In genomic region chr14:75514673-75515630, GRCh38 we compare ENCODE assay signal across 8 cellular contexts. TPM values are rescaled to one million over a fixed set of nuclear protein-coding genes. Genes with fewer than 3 reads are reported as not detected.
DNase-seq lines count a peak whose midpoint lies in the region; ATAC-seq, FAIRE-seq and TF ChIP-seq lines count a peak whose summit lies in the region.

No MANE protein-coding gene starts in this region.

- FAIRE-seq in frontal cortex (lab: Jason Lieb, UNC) = no peak

- peaks cover 0 to 5% of the 10 kb centered on the region in 2 donors for H3K9me3 ChIP-seq in muscle layer of duodenum (ENCODE audit: control insufficient read depth in 1 of 2, low read length in 2 of 2)
- no peaks in the 10 kb centered on the region for H3K9me3 ChIP-seq in BE2C

- H3K4me1 ChIP-seq in muscle layer of duodenum (ENCODE audit: control insufficient read depth in 1 of 2, insufficient read depth in 2 of 2, low read length in 2 of 2) = peaks cover 0 to 6% of the 10 kb centered on the region in 2 donors
- H3K4me1 ChIP-seq in BE2C = no peaks in the 10 kb centered on the region

- H3K36me3 ChIP-seq in muscle layer of duodenum (ENCODE audit: control insufficient read depth in 1 of 2, insufficient read depth in 2 of 2, low read length in 2 of 2) (no peaks in the 10 kb centered on the region), BE2C (no peaks in the 10 kb centered on the region)

- ATAC-seq in GM18505 (IDR thresholded peaks at IDR 0.05; ENCODE audit: unreplicated experiment) = peak; percentile 42
- ATAC-seq in HG02642 (IDR thresholded peaks at IDR 0.05; ENCODE audit: poor library complexity, unreplicated experiment) = peak; percentile 56

- DNase-seq in RPMI7951 (ENCODE audit: low read depth) (peak; percentile 46), frontal cortex (ENCODE audit: low spot score in 2 of 2) (no peak), hippocampal formation (lab: John Stamatoyannopoulos, UW) (no peak), BE2C (no peak)
- DNase-seq in central memory CD4-positive, alpha-beta T cell = peak; percentile 55

- H3K27me3 ChIP-seq in muscle layer of duodenum (ENCODE audit: low read depth, low read length) (no peaks in the 10 kb centered on the region), BE2C (no peaks in the 10 kb centered on the region)

- peak; percentile 41 for TF ChIP-seq POLR2A in GM18505 (IDR thresholded peaks at IDR 0.05; ENCODE audit: borderline replicate concordance, extremely low read depth, insufficient read depth, insufficient read length)

- peak overlapping the region; percentile 59 to 61 for H3K4me3 ChIP-seq in muscle layer of duodenum (ENCODE audit: low read depth in 1 of 2, low read length in 2 of 2)
- H3K4me3 ChIP-seq in BE2C (ENCODE audit: low read depth, low read length) = no peak overlapping the region

- H3K27ac ChIP-seq in muscle layer of duodenum (ENCODE audit: low read length) = no peak overlapping the region

- no peak for TF ChIP-seq CTCF in BE2C (IDR thresholded peaks at IDR 0.05; ENCODE audit: low read depth, low read length)

RNA-seq across cellular contexts. Expression of gene BATF, which starts 7.3 kb away (rescaled TPM):
- total RNA-seq in RPMI7951 (2014; rRNA removed; shearing (Covaris generic)) = 3.6 and 3.9 TPM in 2 replicates
- total RNA-seq in frontal cortex = 0.82 TPM
- polyA plus RNA-seq in BE2C (2012; ENCODE audit: insufficient read depth, insufficient read length, low read depth) = not detected

Comparison
In these comparisons a context has a peak if more than half of its experiments do, and no peak if none do; other contexts are left out.
1. DNase-seq: peak in RPMI7951 (single experiment) and central memory CD4-positive, alpha-beta T cell (single experiment); none in frontal cortex (0 of 2), hippocampal formation (0 of 2) and BE2C (single experiment).